19 cellular contexts compared by ENCODE assay signal in the genomic region with DNA sequence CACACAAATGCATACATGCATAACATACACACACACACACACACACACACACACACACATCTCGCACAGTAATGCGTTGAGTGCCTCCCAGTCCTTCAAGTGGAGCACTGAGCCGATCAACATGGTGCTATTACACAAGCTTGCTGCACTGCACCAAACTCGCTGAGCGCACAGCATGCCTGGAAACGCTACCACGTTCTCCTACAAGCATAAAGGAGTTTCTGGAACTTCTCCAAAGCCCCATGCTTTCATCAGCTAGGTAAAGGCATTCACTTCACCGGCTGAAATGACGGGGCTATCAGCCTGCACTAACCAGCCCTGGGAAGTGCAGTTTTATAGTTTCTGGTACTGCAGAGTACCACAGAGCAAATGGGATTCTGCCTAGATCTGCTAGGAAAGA.
DNase-seq lines count a peak whose midpoint lies in the region; ATAC-seq and TF ChIP-seq lines count a peak whose summit lies in the region.
"Had no signal": no experiment of that assay in that cellular context is flagged by ENCODE, and none has a peak within 500 bp of the region (broad histone marks: within the 10 kb centered on the region; RNA-seq: fewer than 3 reads in every experiment).

No MANE protein-coding gene starts in this region.

- peak in 3 of 4 donors; percentile 63 to 66 (median 64) for ATAC-seq in heart left ventricle
- no peak for ATAC-seq in Right ventricle myocardium inferior
- no peak for ATAC-seq in GM18520 (IDR thresholded peaks at IDR 0.05; ENCODE audit: unreplicated experiment)
- ATAC-seq: activated T-cell treated with anti-CD3 and anti-CD28 coated beads, Interleukin-2, amount 50 U/mL, for 4 hours; right lobe of liver had no signal

- H3K4me3 ChIP-seq in heart left ventricle (no peak overlapping the region), left ventricle myocardium inferior (peak overlapping the region; percentile 33), thyroid gland (replicated peaks in 1 of 3) (no peak overlapping the region), WERI-Rb-1 (ENCODE audit: low read depth, low read length) (no peak overlapping the region)
- H3K4me3 ChIP-seq: cardiac muscle cell, MG63, right lobe of liver had no signal

- TF ChIP-seq CTCF in heart left ventricle (IDR thresholded peaks at IDR 0.05), result no peak
- no peak for TF ChIP-seq CTCF in left ventricle myocardium inferior (IDR thresholded peaks at IDR 0.05; ENCODE audit: borderline replicate concordance)
- no peak for TF ChIP-seq CTCF in thyroid gland (IDR thresholded peaks at IDR 0.05)
- TF ChIP-seq CTCF in WERI-Rb-1 (IDR thresholded peaks at IDR 0.05; ENCODE audit: low read depth, low read length), result no peak

- 42 to 59% (median 52%) methylated on average over 9 of the region's 9 CpGs for WGBS in heart left ventricle, 4 donors
- WGBS in thyroid gland, 2 donors, result 31 to 35% methylated on average over 9 of the region's 9 CpGs

- H3K36me3 ChIP-seq in heart left ventricle (no peaks in the 10 kb centered on the region), left ventricle myocardium inferior (no peaks in the 10 kb centered on the region), thyroid gland (no peaks in the 10 kb centered on the region), WERI-Rb-1 (no peaks in the 10 kb centered on the region)
- H3K36me3 ChIP-seq: cardiac muscle cell, MG63, neutrophil, right lobe of liver had no signal

- no peak overlapping the region for H3K27ac ChIP-seq in heart left ventricle
- no peak overlapping the region for H3K27ac ChIP-seq in left ventricle myocardium inferior (replicated peaks)
- no peak overlapping the region for H3K27ac ChIP-seq in thyroid gland
- no peak overlapping the region for H3K27ac ChIP-seq in WERI-Rb-1
- H3K27ac ChIP-seq: cardiac muscle cell, neutrophil, right lobe of liver had no signal

- TF ChIP-seq POLR2A in heart left ventricle (IDR thresholded peaks at IDR 0.05) (no peak), thyroid gland (IDR thresholded peaks at IDR 0.05) (no peak)

- no peaks in the 10 kb centered on the region for H3K27me3 ChIP-seq in heart left ventricle
- no peaks in the 10 kb centered on the region for H3K27me3 ChIP-seq in left ventricle myocardium inferior (ENCODE audit: low read depth)
- H3K27me3 ChIP-seq in thyroid gland, result no peaks in the 10 kb centered on the region
- H3K27me3 ChIP-seq in WERI-Rb-1 (ENCODE audit: insufficient read depth, low read depth, severe bottlenecking), result no peaks in the 10 kb centered on the region
- H3K27me3 ChIP-seq: cardiac muscle cell, MG63, neutrophil, right lobe of liver had no signal

- H3K4me1 ChIP-seq in heart left ventricle (peaks cover 0 to 42% (median 14%) of the 10 kb centered on the region in 12 donors), left ventricle myocardium inferior (peaks cover 33% of the 10 kb centered on the region), thyroid gland (no peaks in the 10 kb centered on the region)
- H3K4me1 ChIP-seq: right lobe of liver had no signal

- intact Hi-C loops in heart left ventricle (cut with DNase I), result no loop called here
- intact Hi-C loops in Right ventricle myocardium inferior (cut with DNase I), result loop anchor here (10.0 kb wide), 2 partner anchors 304 to 364 kb away; no protein-coding TSS in a partner anchor
- intact Hi-C loops in left ventricle myocardium inferior (cut with micrococcal nuclease), result no loop called here
- intact Hi-C loops in thyroid gland (cut with DNase I), result no loop called here

- DNase-seq in heart left ventricle, result no peak
- no peak for DNase-seq in Right ventricle myocardium inferior (ENCODE audit: missing footprints)
- DNase-seq in NCI-H774 (lab: John Stamatoyannopoulos, UW), result peak; percentile 14
- DNase-seq in left ventricle myocardium inferior, result no peak
- DNase-seq in thyroid gland, result peak; percentile 23
- no peak for DNase-seq in WERI-Rb-1
- no peak for DNase-seq in NCI-H526 treated with DMSO at 0.1 percent for 48 hours (lab: John Stamatoyannopoulos, UW)
- DNase-seq: ACHN; activated CD4-positive, alpha-beta memory T cell treated with anti-CD3 and anti-CD28 coated beads, Interleukin-2, amount 10 ng/mL, durations not matched to agents 7 days and 5 days; activated T-cell treated with anti-CD3 and anti-CD28 coated beads, Interleukin-2, amount 50 U/mL, for 4 hours; CD4-positive, CD25-positive, alpha-beta regulatory T cell; effector memory CD4-positive, alpha-beta T cell; IMR-90; MG63; NCI-H2171 treated with DMSO at 0.1 percent for 48 hours; right lobe of liver had no signal

- H3K9me3 ChIP-seq in heart left ventricle, result no peaks in the 10 kb centered on the region
- no peaks in the 10 kb centered on the region for H3K9me3 ChIP-seq in left ventricle myocardium inferior (replicated peaks)
- no peaks in the 10 kb centered on the region for H3K9me3 ChIP-seq in thyroid gland
- H3K9me3 ChIP-seq in WERI-Rb-1 (ENCODE audit: severe bottlenecking), result no peaks in the 10 kb centered on the region
- H3K9me3 ChIP-seq: MG63, neutrophil, right lobe of liver had no signal

Comparison
In these comparisons a context has a peak if more than half of its experiments do, and no peak if none do; other contexts are left out.
1. ATAC-seq: peak in heart left ventricle (3 of 4); none in Right ventricle myocardium inferior (single experiment) and GM18520 (single experiment).
2. DNase-seq: peak in NCI-H774 (single experiment) and thyroid gland (2 of 2); none in heart left ventricle (0 of 5), Right ventricle myocardium inferior (single experiment), left ventricle myocardium inferior (single experiment), WERI-Rb-1 (single experiment) and NCI-H526 treated with DMSO at 0.1 percent for 48 hours (single experiment).